Comparison of ENCODE assay signal across 25 cellular contexts in the genomic region with DNA sequence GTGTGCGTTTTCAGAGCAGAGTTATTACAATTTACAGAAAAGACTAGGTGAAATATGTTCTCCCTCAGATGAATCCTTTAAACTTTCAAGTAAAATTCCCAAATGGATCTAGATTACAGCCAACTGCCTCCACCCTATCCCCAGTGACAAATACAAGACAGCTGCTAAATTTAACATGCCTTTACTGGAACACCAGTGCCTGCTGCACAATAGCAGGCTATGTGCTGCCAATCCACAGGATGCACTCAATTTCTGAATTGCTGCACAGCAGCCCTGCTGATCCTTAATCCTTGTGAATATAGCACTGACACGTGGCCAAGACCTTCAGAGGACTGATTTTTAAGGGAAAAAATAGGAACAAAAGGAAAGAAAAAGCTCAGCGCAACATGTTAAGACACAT.
A peak's percentile ranks its signal among the peaks of the same experiment; 100 is the strongest.
DNase-seq lines count a peak whose midpoint lies in the region; FAIRE-seq and TF ChIP-seq lines count a peak whose summit lies in the region.
"Had no signal": no experiment of that assay in that cellular context is flagged by ENCODE, and none has a peak within 500 bp of the region (broad histone marks: within the 10 kb centered on the region; RNA-seq: fewer than 3 reads in every experiment).

No MANE protein-coding gene starts in this region.

- H4K8ac ChIP-seq in neuronal stem cell (ENCODE audit: low read depth, low read length), result no peak overlapping the region

- H2BK120ac ChIP-seq in neuronal stem cell (ENCODE audit: low read depth, low read length), result no peak overlapping the region

- no CpG with 5 or more reads among the region's 3 CpGs for WGBS in neuronal stem cell (ENCODE audit: extremely low coverage in 2 of 2, insufficient read length in 2 of 2, insufficient replicate concordance in 1 of 2), 2 donors

- no peak overlapping the region for H3K14ac ChIP-seq in neuronal stem cell (ENCODE audit: low read length)

- H3K9me3 ChIP-seq in A673 (ENCODE audit: low read depth, low read length, poor library complexity, severe bottlenecking) (no peaks in the 10 kb centered on the region), keratinocyte (ENCODE audit: control insufficient read depth, low read depth, low read length) (no peaks in the 10 kb centered on the region), neuronal stem cell (replicated peaks in 1 of 2; ENCODE audit: control insufficient read depth in 2 of 2, insufficient read depth in 1 of 2, low read depth in 1 of 2, low read length in 2 of 2) (no peaks in the 10 kb centered on the region)
- H3K9me3 ChIP-seq: Caco-2 had no signal

- H3K18ac ChIP-seq in neuronal stem cell (ENCODE audit: low read length), result no peak overlapping the region

- H3K9me1 ChIP-seq in keratinocyte (ENCODE audit: control insufficient read depth, extremely low read depth, insufficient read depth, low read length), result no peaks in the 10 kb centered on the region

- no peak overlapping the region for H3K4me2 ChIP-seq in keratinocyte (ENCODE audit: control insufficient read depth, extremely low read depth, insufficient read depth, low read depth, low read length)
- no peak overlapping the region for H3K4me2 ChIP-seq in neuronal stem cell (ENCODE audit: insufficient read depth, low read length, poor library complexity, severe bottlenecking)
- H3K4me2 ChIP-seq: BLaER1 treated with 17β-estradiol and CSF1 and Interleukin-3, amounts not matched to agents 10 nM and 100 nM had no signal

- POLR2A ChIA-PET in A673 (lab: Charles Lee; ENCODE audit: low non-redundant PET), result no interaction called here

- FAIRE-seq in keratinocyte (lab: Jason Lieb, UNC), result no peak
- FAIRE-seq: GM12878, K562, RCC 7860 had no signal

- H2AFZ ChIP-seq in keratinocyte (ENCODE audit: control insufficient read depth, low read length), result peak overlapping the region; percentile 54
- H2AFZ ChIP-seq in neuronal stem cell (ENCODE audit: low read length), result peak overlapping the region; percentile 27
- H2AFZ ChIP-seq: GM23248 had no signal

- H3K79me1 ChIP-seq in neuronal stem cell (ENCODE audit: low read depth, low read length), result no peaks in the 10 kb centered on the region

- no peaks in the 10 kb centered on the region for H3K79me2 ChIP-seq in keratinocyte (ENCODE audit: control insufficient read depth, insufficient read depth, low read length)

- H3K23ac ChIP-seq in neuronal stem cell (ENCODE audit: low read depth, low read length, poor library complexity), result no peak overlapping the region

- H3K4me1 ChIP-seq in A673 (ENCODE audit: insufficient read depth, low read length, poor library complexity, severe bottlenecking) (no peaks in the 10 kb centered on the region), keratinocyte (ENCODE audit: control insufficient read depth, extremely low read depth, insufficient read depth, low read length) (peaks cover 4% of the 10 kb centered on the region), neuronal stem cell (ENCODE audit: control insufficient read depth in 2 of 2, insufficient read depth in 1 of 2, low read depth in 1 of 2, low read length in 2 of 2) (peaks cover 0 to 6% of the 10 kb centered on the region in 2 donors)
- H3K4me1 ChIP-seq: BLaER1 treated with 17β-estradiol and CSF1 and Interleukin-3, amounts not matched to agents 10 nM and 100 nM; Caco-2 had no signal

- H2BK12ac ChIP-seq in neuronal stem cell (ENCODE audit: low read length), result no peak overlapping the region

- no peak overlapping the region for H3K4ac ChIP-seq in neuronal stem cell (ENCODE audit: low read length)

- H3K27ac ChIP-seq in A673 (ENCODE audit: low read depth, low read length, poor library complexity, severe bottlenecking), result no peak overlapping the region
- H3K27ac ChIP-seq in keratinocyte (ENCODE audit: control insufficient read depth, insufficient read depth, low read length), result no peak overlapping the region
- H3K27ac ChIP-seq in neuronal stem cell (replicated peaks; ENCODE audit: low read length), result no peak overlapping the region
- H3K27ac ChIP-seq in dorsolateral prefrontal cortex, result no peak overlapping the region
- H3K27ac ChIP-seq: BLaER1 treated with 17β-estradiol and CSF1 and Interleukin-3, amounts not matched to agents 10 nM and 100 nM; GM23248 had no signal

- no peak overlapping the region for H2AK5ac ChIP-seq in neuronal stem cell (ENCODE audit: low read depth, low read length)

- TF ChIP-seq CTCF in A673 (conservative IDR thresholded peaks at IDR 0.05; ENCODE audit: low read depth, low read length) (no peak), keratinocyte (optimal IDR thresholded peaks at IDR 0.05 in 1 of 3, IDR thresholded peaks at IDR 0.05 in 1 of 3, conservative IDR thresholded peaks at IDR 0.05 in 1 of 3; ENCODE audit: extremely low read depth in 1 of 3, insufficient read depth in 2 of 3, low read length in 3 of 3) (no peak), dorsolateral prefrontal cortex (IDR thresholded peaks at IDR 0.05 in 54 of 56, conservative IDR thresholded peaks at IDR 0.05 in 2 of 56; ENCODE audit: low read depth in 1 of 56, partially characterized antibody in 56 of 56) (no peak)

- H2BK15ac ChIP-seq in neuronal stem cell (ENCODE audit: low read length), result no peak overlapping the region

- DNase-seq in A673 (ENCODE audit: low spot score) (peak; percentile 11), LHCN-M2 (ENCODE audit: low read depth) (peak; percentile 59), keratinocyte (ENCODE audit: low read depth, low spot score) (no peak), neuronal stem cell (ENCODE audit: low spot score) (no peak), NCI-H2081 (lab: John Stamatoyannopoulos, UW) (no peak), dorsolateral prefrontal cortex (no peak), HuH-7 (ENCODE audit: low spot score) (no peak)
- DNase-seq: ACHN; Caco-2; CD4-positive, alpha-beta memory T cell; DMS 273 treated with DMSO at 0.1 percent for 48 hours; DMS79 treated with DMSO at 0.1 percent for 48 hours; GM23248; H9; HFFc6; NCI-H1092; NCI-H146; NCI-H2029; NCI-H226; NCI-H524; NCI-H82 had no signal

- intact Hi-C loops in A673 (cut with micrococcal nuclease; ENCODE audit: unreplicated experiment), result no loop called here
- intact Hi-C loops in dorsolateral prefrontal cortex (cut with DNase I), result no loop called here

- H2BK5ac ChIP-seq in neuronal stem cell (ENCODE audit: low read length), result no peak overlapping the region

- CTCF ChIA-PET in A673 (lab: Charles Lee), result no interaction called here

- dilution Hi-C loops in keratinocyte (cut with MboI; ENCODE audit: extremely low pct_ligation_motif_present, low sequenced_read_pairs), result no loop called here

- no peak overlapping the region for H3K4me3 ChIP-seq in A673 (ENCODE audit: low read depth, low read length, poor library complexity, severe bottlenecking)
- H3K4me3 ChIP-seq in keratinocyte (ENCODE audit: control insufficient read depth in 2 of 3, extremely low read depth in 1 of 3, insufficient read depth in 2 of 3, low read depth in 1 of 3, low read length in 3 of 3), result no peak overlapping the region
- no peak overlapping the region for H3K4me3 ChIP-seq in neuronal stem cell (ENCODE audit: low read length in 2 of 2)
- no peak overlapping the region for H3K4me3 ChIP-seq in dorsolateral prefrontal cortex
- H3K4me3 ChIP-seq: BLaER1 treated with 17β-estradiol and CSF1 and Interleukin-3, amounts not matched to agents 10 nM and 100 nM; GM12878; GM23248; K562 had no signal

- H4K91ac ChIP-seq in neuronal stem cell (ENCODE audit: low read depth, low read length, poor library complexity), result no peak overlapping the region

- no peaks in the 10 kb centered on the region for H4K20me1 ChIP-seq in keratinocyte (ENCODE audit: control insufficient read depth, extremely low read depth, insufficient read depth, low read length)
- H4K20me1 ChIP-seq: BLaER1 treated with 17β-estradiol and CSF1 and Interleukin-3, amounts not matched to agents 10 nM and 100 nM had no signal

- no TSS peak for BruUV-seq in A673 (replicated peaks; lab: Mats Ljungman, UMichigan)

- H3K9ac ChIP-seq in keratinocyte (ENCODE audit: control insufficient read depth, extremely low read depth, insufficient read depth, low read length) (no peak overlapping the region), neuronal stem cell (ENCODE audit: low read depth, low read length, poor library complexity) (no peak overlapping the region)
- H3K9ac ChIP-seq: BLaER1 treated with 17β-estradiol and CSF1 and Interleukin-3, amounts not matched to agents 10 nM and 100 nM; GM23248 had no signal

- no peaks in the 10 kb centered on the region for H3K36me3 ChIP-seq in A673 (ENCODE audit: insufficient read depth, low read length, poor library complexity, severe bottlenecking)
- no peaks in the 10 kb centered on the region for H3K36me3 ChIP-seq in keratinocyte (ENCODE audit: control insufficient read depth in 2 of 2, extremely low read depth in 1 of 2, insufficient read depth in 2 of 2, low read length in 2 of 2)
- H3K36me3 ChIP-seq in neuronal stem cell (replicated peaks in 1 of 2; ENCODE audit: control insufficient read depth in 2 of 2, insufficient read depth in 2 of 2, low read length in 2 of 2), result no peaks in the 10 kb centered on the region
- H3K36me3 ChIP-seq: BLaER1 treated with 17β-estradiol and CSF1 and Interleukin-3, amounts not matched to agents 10 nM and 100 nM had no signal

- no peaks in the 10 kb centered on the region for H3K27me3 ChIP-seq in A673 (replicated peaks; ENCODE audit: insufficient read depth, low read depth, low read length, poor library complexity)
- no peaks in the 10 kb centered on the region for H3K27me3 ChIP-seq in keratinocyte (ENCODE audit: control insufficient read depth, extremely low read depth, insufficient read depth, low read length)
- no peaks in the 10 kb centered on the region for H3K27me3 ChIP-seq in neuronal stem cell (ENCODE audit: control insufficient read depth in 3 of 3, insufficient read depth in 3 of 3, low read depth in 1 of 3, low read length in 3 of 3)
- no peaks in the 10 kb centered on the region for H3K27me3 ChIP-seq in dorsolateral prefrontal cortex
- H3K27me3 ChIP-seq: BLaER1 treated with 17β-estradiol and CSF1 and Interleukin-3, amounts not matched to agents 10 nM and 100 nM had no signal

Comparison
In these comparisons a context has a peak if more than half of its experiments do, and no peak if none do; other contexts are left out.
1. DNase-seq: peak in A673 (single experiment) and LHCN-M2 (single experiment); none in keratinocyte (single experiment), neuronal stem cell (single experiment), NCI-H2081 (0 of 2), dorsolateral prefrontal cortex (0 of 10) and HuH-7 (single experiment).